Comparison of ENCODE assay signal across 8 cellular contexts in genomic region chr3:51982838-51983577, GRCh38. TPM values are rescaled to one million over a fixed set of nuclear protein-coding genes. Genes with fewer than 3 reads are reported as not detected.
A peak's percentile ranks its signal among the peaks of the same experiment; 100 is the strongest.
DNase-seq lines count a peak whose midpoint lies in the region; ATAC-seq and TF ChIP-seq lines count a peak whose summit lies in the region.

TSS of gene ACY1 (plus strand) at chr3:51983535. CDS start at chr3:51984065, 530 bp downstream.

- H3K36me3 ChIP-seq in right atrium auricular region = no peaks in the 10 kb centered on the region
- H3K36me3 ChIP-seq in uterus = no peaks in the 10 kb centered on the region

- intact Hi-C loops in uterus (cut with DNase I; ENCODE audit: low total_unique reads) = no loop called here

- H3K27me3 Mint-ChIP-seq in IgD-negative memory B cell (no peaks in the 10 kb centered on the region), T-helper 17 cell (no peaks in the 10 kb centered on the region)

- H3K36me3 Mint-ChIP-seq in IgD-negative memory B cell = no peaks in the 10 kb centered on the region
- no peaks in the 10 kb centered on the region for H3K36me3 Mint-ChIP-seq in T-helper 17 cell (ENCODE audit: low read depth)

- H3K27ac Mint-ChIP-seq in IgD-negative memory B cell (peak within 1 kb of the TSS; percentile 80 to 94 (median 85)), T-helper 17 cell (peak within 1 kb of the TSS; percentile 78)

- no peaks in the 10 kb centered on the region for H3K9me3 Mint-ChIP-seq in IgD-negative memory B cell

- H3K27me3 ChIP-seq in right atrium auricular region (no peaks in the 10 kb centered on the region), uterus (no peaks in the 10 kb centered on the region)

- DNase-seq in EL = peak; percentile 87
- DNase-seq in T-helper 17 cell = peak; percentile 36 to 73 (median 64)
- peak; percentile 86 for DNase-seq in right atrium auricular region (ENCODE audit: low spot score)
- DNase-seq in putamen (ENCODE audit: low spot score) = peak; percentile 83
- peak; percentile 80 to 88 for DNase-seq in uterus

- peak within 1 kb of the TSS; percentile 50 to 68 for H3K4me3 ChIP-seq in right atrium auricular region
- peak within 1 kb of the TSS; percentile 45 to 53 for H3K4me3 ChIP-seq in uterus

- no peak for TF ChIP-seq CTCF in right atrium auricular region (IDR thresholded peaks at IDR 0.05)
- TF ChIP-seq CTCF in uterus (IDR thresholded peaks at IDR 0.05) = peak in 1 of 4 experiments; percentile 31

- H3K27ac ChIP-seq in angular gyrus (ENCODE audit: low read depth, low read length) (peak within 1 kb of the TSS; percentile 91), right atrium auricular region (peak within 1 kb of the TSS; percentile 92 to 97), uterus (peak within 1 kb of the TSS; percentile 90 to 94)

- H3K4me3 Mint-ChIP-seq in IgD-negative memory B cell (peak within 1 kb of the TSS; percentile 68 to 93 (median 92)), T-helper 17 cell (peak within 1 kb of the TSS; percentile 97)

- no peaks in the 10 kb centered on the region for H3K9me3 ChIP-seq in T-helper 17 cell (ENCODE audit: control insufficient read depth, low read length, poor library complexity, severe bottlenecking)
- no peaks in the 10 kb centered on the region for H3K9me3 ChIP-seq in right atrium auricular region
- H3K9me3 ChIP-seq in uterus = no peaks in the 10 kb centered on the region

- H3K4me1 Mint-ChIP-seq in IgD-negative memory B cell (peaks cover 3 to 13% (median 9%) of the 10 kb centered on the region in 3 donors), T-helper 17 cell (peaks cover 17% of the 10 kb centered on the region)

- ATAC-seq in GM21528 (IDR thresholded peaks at IDR 0.05; ENCODE audit: low FRiP score, unreplicated experiment) (peak; percentile 70), T-helper 17 cell (peak; percentile 86)

- TF ChIP-seq POLR2A in uterus (IDR thresholded peaks at IDR 0.05) = peak; percentile 49 to 74

- peaks cover 0 to 23% of the 10 kb centered on the region in 2 donors for H3K4me1 ChIP-seq in right atrium auricular region
- peaks cover 0 to 8% of the 10 kb centered on the region in 2 donors for H3K4me1 ChIP-seq in uterus

RNA-seq across cellular contexts. Expression of gene ACY1, which starts in this region (rescaled TPM):
- polyA plus RNA-seq in IgD-negative memory B cell = 18.0 TPM
- total RNA-seq in T-helper 17 cell = 1 to 10 TPM; 7.1 to 7.6 TPM
- 10 to 100 TPM; 26.0 to 29.8 TPM for total RNA-seq in right atrium auricular region
- 10 to 100 TPM in 2 of 4 donors, 1 to 10 TPM in 1, not detected in 1; 1.3 to 19.0 (median 12.4) TPM for total RNA-seq in uterus

Comparison
In these comparisons a context has a peak if more than half of its experiments do, and no peak if none do; other contexts are left out.
1. Peak in every context shown above with its lines: DNase-seq, ATAC-seq, H3K4me3 ChIP-seq and H3K27ac ChIP-seq.